In genomic region chr18:46167971-46168370, GRCh38 we compare ENCODE assay signal across 9 cellular contexts.
DNase-seq lines count a peak whose midpoint lies in the region; ATAC-seq and TF ChIP-seq lines count a peak whose summit lies in the region.
"Had no signal": no experiment of that assay in that cellular context is flagged by ENCODE, and none has a peak within 500 bp of the region (broad histone marks: within the 10 kb centered on the region; RNA-seq: fewer than 3 reads in every experiment).

No MANE protein-coding gene starts in this region.

- DNase-seq in Kasumi-1 (lab: John Stamatoyannopoulos, UW) (peak; percentile 83 to 89), ascending aorta (ENCODE audit: low spot score in 2 of 2) (no peak), HEK293T (ENCODE audit: extremely low spot score) (no peak)
- peak; percentile 56 for DNase-seq in activated naive CD8-positive, alpha-beta T cell treated with anti-CD3 and anti-CD28 coated beads, Interleukin-2, amount 50 U/mL, for 24 hours
- DNase-seq in stimulated activated CD4-positive, alpha-beta T cell treated with anti-CD3 and anti-CD28 coated beads, Interleukin-2, amount 100 ng/mL, for 48 hours = no peak

- H3K36me3 ChIP-seq in subcutaneous abdominal adipose tissue (ENCODE audit: control insufficient read depth in 5 of 5, insufficient read depth in 5 of 5, low read length in 5 of 5) (no peaks in the 10 kb centered on the region), ascending aorta (no peaks in the 10 kb centered on the region)

- H3K27ac Mint-ChIP-seq in activated naive CD8-positive, alpha-beta T cell treated with anti-CD3 and anti-CD28 coated beads, Interleukin-2, amount 50 U/mL, for 24 hours = peak overlapping the region; percentile 82

- peaks cover 2 to 16% (median 8%) of the 10 kb centered on the region in 5 donors for H3K4me1 ChIP-seq in subcutaneous abdominal adipose tissue (ENCODE audit: control insufficient read depth in 5 of 5, insufficient read depth in 5 of 5, low read length in 5 of 5)
- no peaks in the 10 kb centered on the region for H3K4me1 ChIP-seq in ascending aorta

- POLR2A ChIA-PET in HEK293T (lab: Yijun Ruan, JAX) = no interaction called here

- no peak for TF ChIP-seq CTCF in ascending aorta (IDR thresholded peaks at IDR 0.05)

- ATAC-seq in GM18502 (IDR thresholded peaks at IDR 0.05; ENCODE audit: poor library complexity, unreplicated experiment) = peak; percentile 92
- ATAC-seq in GM21786 (IDR thresholded peaks at IDR 0.05; ENCODE audit: unreplicated experiment) = peak; percentile 89
- ATAC-seq in activated naive CD8-positive, alpha-beta T cell treated with anti-CD3 and anti-CD28 coated beads, Interleukin-2, amount 50 U/mL, for 24 hours = peak; percentile 55
- ATAC-seq: HCT116 had no signal

- no peaks in the 10 kb centered on the region for H3K36me3 Mint-ChIP-seq in activated naive CD8-positive, alpha-beta T cell treated with anti-CD3 and anti-CD28 coated beads, Interleukin-2, amount 50 U/mL, for 24 hours (ENCODE audit: low read depth)

- no peaks in the 10 kb centered on the region for H3K27me3 Mint-ChIP-seq in activated naive CD8-positive, alpha-beta T cell treated with anti-CD3 and anti-CD28 coated beads, Interleukin-2, amount 50 U/mL, for 24 hours

- H3K9ac ChIP-seq in subcutaneous abdominal adipose tissue (ENCODE audit: low read length in 5 of 5) = no peak overlapping the region

- H3K4me1 Mint-ChIP-seq in activated naive CD8-positive, alpha-beta T cell treated with anti-CD3 and anti-CD28 coated beads, Interleukin-2, amount 50 U/mL, for 24 hours = peaks cover 40% of the 10 kb centered on the region

- no peaks in the 10 kb centered on the region for H3K9me3 Mint-ChIP-seq in activated naive CD8-positive, alpha-beta T cell treated with anti-CD3 and anti-CD28 coated beads, Interleukin-2, amount 50 U/mL, for 24 hours

- intact Hi-C loops in ascending aorta (cut with DNase I) = no loop called here

- H3K9me3 ChIP-seq in subcutaneous abdominal adipose tissue (ENCODE audit: control insufficient read depth in 5 of 5, low read length in 5 of 5) = no peaks in the 10 kb centered on the region
- H3K9me3 ChIP-seq in ascending aorta = no peaks in the 10 kb centered on the region

- H3K27me3 ChIP-seq in subcutaneous abdominal adipose tissue (ENCODE audit: control insufficient read depth in 5 of 5, insufficient read depth in 4 of 5, low read length in 5 of 5) (no peaks in the 10 kb centered on the region), ascending aorta (no peaks in the 10 kb centered on the region)

- CTCF ChIA-PET in HEK293T (lab: Yijun Ruan, JAX) = no interaction called here

- H3K27ac ChIP-seq in subcutaneous abdominal adipose tissue (ENCODE audit: low read depth, low read length) (no peak overlapping the region), ascending aorta (no peak overlapping the region)

- H3K4me3 ChIP-seq in subcutaneous abdominal adipose tissue (ENCODE audit: low read depth in 1 of 5, low read length in 5 of 5) = peak overlapping the region in 3 of 5 donors; percentile 35 to 52 (median 44)
- H3K4me3 ChIP-seq in ascending aorta = no peak overlapping the region

- peak overlapping the region; percentile 59 for H3K4me3 Mint-ChIP-seq in activated naive CD8-positive, alpha-beta T cell treated with anti-CD3 and anti-CD28 coated beads, Interleukin-2, amount 50 U/mL, for 24 hours

TF ChIP-seq in HEK293T, 16 proteins besides CTCF, POLR2A, EP300 and RAD21:
- no peak for TF ChIP-seq ARNT (IDR thresholded peaks at IDR 0.05)
- TF ChIP-seq BHLHE40 (IDR thresholded peaks at IDR 0.05; ENCODE audit: borderline replicate concordance) = no peak
- TF ChIP-seq TARDBP (IDR thresholded peaks at IDR 0.05) = no peak
- TF ChIP-seq L3MBTL2 (conservative IDR thresholded peaks at IDR 0.05) = no peak
- TF ChIP-seq LEF1 (IDR thresholded peaks at IDR 0.05; ENCODE audit: borderline replicate concordance) = no peak
- no peak for TF ChIP-seq FOXA1 (IDR thresholded peaks at IDR 0.05)
TF ChIP-seq in HEK293T: peak in this region for 0.

Comparison
In these comparisons a context has a peak if more than half of its experiments do, and no peak if none do; other contexts are left out.
1. DNase-seq: peak in Kasumi-1 (2 of 2) and activated naive CD8-positive, alpha-beta T cell treated with anti-CD3 and anti-CD28 coated beads, Interleukin-2, amount 50 U/mL, for 24 hours (single experiment); none in ascending aorta (0 of 2), stimulated activated CD4-positive, alpha-beta T cell treated with anti-CD3 and anti-CD28 coated beads, Interleukin-2, amount 100 ng/mL, for 48 hours (0 of 2) and HEK293T (single experiment).
2. H3K4me3 ChIP-seq: peak in subcutaneous abdominal adipose tissue (3 of 5); none in ascending aorta (0 of 2).
3. Peak in every context shown above with its lines, with median percentiles within 50 percentile points of each other: ATAC-seq.